Comparison of ENCODE assay signal across 31 cellular contexts in the genomic region with DNA sequence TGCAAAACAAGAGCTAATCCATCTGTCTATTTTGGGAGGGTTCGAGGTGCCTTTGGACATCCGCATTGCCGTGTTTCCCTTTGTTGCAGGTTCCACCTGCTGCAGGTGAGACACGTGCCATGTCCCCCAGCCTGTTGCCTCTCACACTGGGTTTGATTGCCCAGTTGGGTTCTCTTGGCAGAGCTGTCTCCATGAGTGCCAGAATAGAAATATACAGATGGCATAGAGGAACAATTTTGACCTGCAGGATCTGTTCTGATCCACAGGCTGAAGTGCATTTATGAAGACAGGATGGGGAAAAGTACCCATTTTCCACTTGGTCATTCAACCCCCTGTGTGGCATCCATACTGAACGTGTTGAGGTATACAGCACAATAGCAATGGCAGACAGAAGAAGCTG.
"Had no signal": no experiment of that assay in that cellular context is flagged by ENCODE, and none has a peak within 500 bp of the region (broad histone marks: within the 10 kb centered on the region; RNA-seq: fewer than 3 reads in every experiment).

No MANE protein-coding gene starts in this region.

- H2AFZ ChIP-seq: neural progenitor cell had no signal

- H3K4me3 ChIP-seq: coronary artery, dorsolateral prefrontal cortex, gastrocnemius medialis, left ventricle myocardium inferior, lung, neural progenitor cell, right atrium auricular region, smooth muscle cell, thyroid gland, upper lobe of left lung had no signal

- H3K27ac ChIP-seq: coronary artery, dorsolateral prefrontal cortex, gastrocnemius medialis, left ventricle myocardium inferior, neural progenitor cell, right atrium auricular region, thyroid gland, upper lobe of left lung, VCaP had no signal

- H3K9me3 ChIP-seq: gastrocnemius medialis, left ventricle myocardium inferior, right atrium auricular region, thyroid gland, upper lobe of left lung had no signal

- H3K9me3 Mint-ChIP-seq: central memory CD8-positive, alpha-beta T cell; natural killer cell; neural progenitor cell; stimulated activated memory B cell treated with anti-CD40 and anti-IgM and Interleukin-4, amounts not matched to agents 10 μg/mL and 1 μg/mL and 100 μg/mL, for 72 hours; stimulated activated naive CD8-positive, alpha-beta T cell treated with anti-CD3 and anti-CD28 coated beads, Interleukin-15, amount 100 ng/mL, for 72 hours had no signal

- H3K4me2 ChIP-seq: neural progenitor cell, smooth muscle cell had no signal

- H3K4me1 Mint-ChIP-seq: central memory CD8-positive, alpha-beta T cell; natural killer cell; neural progenitor cell; stimulated activated memory B cell treated with anti-CD40 and anti-IgM and Interleukin-4, amounts not matched to agents 10 μg/mL and 1 μg/mL and 100 μg/mL, for 72 hours; stimulated activated naive CD8-positive, alpha-beta T cell treated with anti-CD3 and anti-CD28 coated beads, Interleukin-15, amount 100 ng/mL, for 72 hours had no signal

- H3K4me1 ChIP-seq: upper lobe of left lung had no signal

- H3K4me3 Mint-ChIP-seq: activated naive CD8-positive, alpha-beta T cell; central memory CD8-positive, alpha-beta T cell; natural killer cell; neural progenitor cell; stimulated activated memory B cell treated with anti-CD40 and anti-IgM and Interleukin-4, amounts not matched to agents 10 μg/mL and 1 μg/mL and 100 μg/mL, for 72 hours; stimulated activated naive CD8-positive, alpha-beta T cell treated with anti-CD3 and anti-CD28 coated beads, Interleukin-15, amount 100 ng/mL, for 72 hours had no signal

- H3K27me3 ChIP-seq: dorsolateral prefrontal cortex, gastrocnemius medialis, neural progenitor cell, right atrium auricular region, thyroid gland, upper lobe of left lung had no signal

- H3K9ac ChIP-seq: neural progenitor cell had no signal

- H3K36me3 Mint-ChIP-seq: activated naive CD8-positive, alpha-beta T cell; natural killer cell; neural progenitor cell; stimulated activated memory B cell treated with anti-CD40 and anti-IgM and Interleukin-4, amounts not matched to agents 10 μg/mL and 1 μg/mL and 100 μg/mL, for 72 hours had no signal

- ATAC-seq: gastrocnemius medialis; natural killer cell; stimulated activated naive CD8-positive, alpha-beta T cell treated with anti-CD3 and anti-CD28 coated beads, Interleukin-15, amount 100 ng/mL, for 72 hours had no signal

- H3K27ac Mint-ChIP-seq: activated naive CD8-positive, alpha-beta T cell; natural killer cell; neural progenitor cell; stimulated activated memory B cell treated with anti-CD40 and anti-IgM and Interleukin-4, amounts not matched to agents 10 μg/mL and 1 μg/mL and 100 μg/mL, for 72 hours; stimulated activated naive CD8-positive, alpha-beta T cell treated with anti-CD3 and anti-CD28 coated beads, Interleukin-15, amount 100 ng/mL, for 72 hours had no signal

- H3K36me3 ChIP-seq: left ventricle myocardium inferior, neural progenitor cell, thyroid gland, upper lobe of left lung had no signal

- DNase-seq: activated CD4-positive, alpha-beta T cell treated with anti-CD3 and anti-CD28 coated beads for 4 hours; activated CD4-positive, alpha-beta T cell treated with anti-CD3 and anti-CD28 coated beads, Interleukin-2, amount 50 U/mL, for 4 hours; activated effector memory CD4-positive, alpha-beta T cell treated with Interleukin-2 at 50 U/mL for 16 hours; activated naive CD4-positive, alpha-beta T cell treated with Interleukin-2 at 50 U/mL for 16 hours; anterior cingulate cortex; dorsolateral prefrontal cortex; effector memory CD4-positive, alpha-beta T cell; erythroblast; gastrocnemius medialis; glutamatergic neuron; islet precursor cell; left ventricle myocardium inferior; mesendoderm; natural killer cell; occipital lobe; stimulated activated CD4-positive, alpha-beta T cell treated with anti-CD3 and anti-CD28 coated beads, Interleukin-1b, Interleukin-23, amount 100 ng/mL, for 48 hours; stimulated activated CD4-positive, alpha-beta T cell treated with anti-CD3 and anti-CD28 coated beads, Interleukin-4, amount 100 ng/mL, for 4 hours; stimulated activated CD8-positive, alpha-beta memory T cell treated with anti-CD3 and anti-CD28 coated beads, Interleukin-4, amount 100 ng/mL, for 48 hours; stimulated activated naive CD8-positive, alpha-beta T cell treated with anti-CD3 and anti-CD28 coated beads, Interleukin-15, amount 100 ng/mL, for 72 hours; substantia nigra; thyroid gland; upper lobe of left lung had no signal

- H3K27me3 Mint-ChIP-seq: stimulated activated naive CD8-positive, alpha-beta T cell treated with anti-CD3 and anti-CD28 coated beads, Interleukin-15, amount 100 ng/mL, for 72 hours had no signal
